ENCODE assay signal across 1 cellular context in the genomic region with DNA sequence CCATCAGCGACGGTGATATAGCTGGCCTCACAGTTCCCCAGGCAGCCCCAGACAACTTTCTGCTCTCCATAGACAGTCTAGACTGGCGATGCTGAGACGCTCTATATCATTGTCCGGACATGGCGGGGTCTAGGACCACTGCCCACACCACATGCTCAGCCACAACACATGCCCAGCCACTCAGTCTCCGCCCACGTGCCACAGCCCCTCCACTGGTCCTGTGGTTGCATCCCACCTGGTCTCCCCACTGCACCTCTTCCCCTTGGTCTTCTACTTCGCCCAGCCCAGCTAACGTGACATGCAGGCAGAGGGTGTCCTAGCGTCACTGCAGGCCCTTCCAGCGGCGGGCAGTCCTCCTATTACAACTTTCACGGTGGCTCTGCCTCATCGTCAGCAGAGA.
TF ChIP-seq lines count a peak whose summit lies in the region.

No MANE protein-coding gene starts in this region.

TF ChIP-seq in SK-N-SH, 30 proteins besides CTCF, POLR2A, EP300 and RAD21 (continued from another document):
- TF ChIP-seq, protein P1, sequence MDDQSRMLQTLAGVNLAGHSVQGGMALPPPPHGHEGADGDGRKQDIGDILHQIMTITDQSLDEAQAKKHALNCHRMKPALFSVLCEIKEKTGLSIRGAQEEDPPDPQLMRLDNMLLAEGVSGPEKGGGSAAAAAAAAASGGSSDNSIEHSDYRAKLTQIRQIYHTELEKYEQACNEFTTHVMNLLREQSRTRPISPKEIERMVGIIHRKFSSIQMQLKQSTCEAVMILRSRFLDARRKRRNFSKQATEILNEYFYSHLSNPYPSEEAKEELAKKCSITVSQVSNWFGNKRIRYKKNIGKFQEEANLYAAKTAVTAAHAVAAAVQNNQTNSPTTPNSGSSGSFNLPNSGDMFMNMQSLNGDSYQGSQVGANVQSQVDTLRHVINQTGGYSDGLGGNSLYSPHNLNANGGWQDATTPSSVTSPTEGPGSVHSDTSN (IDR thresholded peaks at IDR 0.05), result no peak
- TF ChIP-seq, protein P2, sequence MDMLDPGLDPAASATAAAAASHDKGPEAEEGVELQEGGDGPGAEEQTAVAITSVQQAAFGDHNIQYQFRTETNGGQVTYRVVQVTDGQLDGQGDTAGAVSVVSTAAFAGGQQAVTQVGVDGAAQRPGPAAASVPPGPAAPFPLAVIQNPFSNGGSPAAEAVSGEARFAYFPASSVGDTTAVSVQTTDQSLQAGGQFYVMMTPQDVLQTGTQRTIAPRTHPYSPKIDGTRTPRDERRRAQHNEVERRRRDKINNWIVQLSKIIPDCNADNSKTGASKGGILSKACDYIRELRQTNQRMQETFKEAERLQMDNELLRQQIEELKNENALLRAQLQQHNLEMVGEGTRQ (IDR thresholded peaks at IDR 0.05; ENCODE audit: borderline replicate concordance, low read depth, low read length), result no peak
- TF ChIP-seq SIN3A (IDR thresholded peaks at IDR 0.05; ENCODE audit: borderline replicate concordance, low read depth, low read length) (no peak), ELF1 (IDR thresholded peaks at IDR 0.05) (no peak), CHD2 (IDR thresholded peaks at IDR 0.05; ENCODE audit: low read length, partially characterized antibody) (no peak), YY1 (IDR thresholded peaks at IDR 0.05; ENCODE audit: low read depth) (no peak)
- TF ChIP-seq, protein P3, sequence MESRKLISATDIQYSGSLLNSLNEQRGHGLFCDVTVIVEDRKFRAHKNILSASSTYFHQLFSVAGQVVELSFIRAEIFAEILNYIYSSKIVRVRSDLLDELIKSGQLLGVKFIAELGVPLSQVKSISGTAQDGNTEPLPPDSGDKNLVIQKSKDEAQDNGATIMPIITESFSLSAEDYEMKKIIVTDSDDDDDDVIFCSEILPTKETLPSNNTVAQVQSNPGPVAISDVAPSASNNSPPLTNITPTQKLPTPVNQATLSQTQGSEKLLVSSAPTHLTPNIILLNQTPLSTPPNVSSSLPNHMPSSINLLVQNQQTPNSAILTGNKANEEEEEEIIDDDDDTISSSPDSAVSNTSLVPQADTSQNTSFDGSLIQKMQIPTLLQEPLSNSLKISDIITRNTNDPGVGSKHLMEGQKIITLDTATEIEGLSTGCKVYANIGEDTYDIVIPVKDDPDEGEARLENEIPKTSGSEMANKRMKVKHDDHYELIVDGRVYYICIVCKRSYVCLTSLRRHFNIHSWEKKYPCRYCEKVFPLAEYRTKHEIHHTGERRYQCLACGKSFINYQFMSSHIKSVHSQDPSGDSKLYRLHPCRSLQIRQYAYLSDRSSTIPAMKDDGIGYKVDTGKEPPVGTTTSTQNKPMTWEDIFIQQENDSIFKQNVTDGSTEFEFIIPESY (IDR thresholded peaks at IDR 0.05; ENCODE audit: borderline replicate concordance, low read depth), result no peak
- TF ChIP-seq, protein P4, sequence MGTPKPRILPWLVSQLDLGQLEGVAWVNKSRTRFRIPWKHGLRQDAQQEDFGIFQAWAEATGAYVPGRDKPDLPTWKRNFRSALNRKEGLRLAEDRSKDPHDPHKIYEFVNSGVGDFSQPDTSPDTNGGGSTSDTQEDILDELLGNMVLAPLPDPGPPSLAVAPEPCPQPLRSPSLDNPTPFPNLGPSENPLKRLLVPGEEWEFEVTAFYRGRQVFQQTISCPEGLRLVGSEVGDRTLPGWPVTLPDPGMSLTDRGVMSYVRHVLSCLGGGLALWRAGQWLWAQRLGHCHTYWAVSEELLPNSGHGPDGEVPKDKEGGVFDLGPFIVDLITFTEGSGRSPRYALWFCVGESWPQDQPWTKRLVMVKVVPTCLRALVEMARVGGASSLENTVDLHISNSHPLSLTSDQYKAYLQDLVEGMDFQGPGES (IDR thresholded peaks at IDR 0.05; ENCODE audit: low read depth, low read length), result no peak
